Comparison of ENCODE assay signal across 1 cellular context in genomic region chr12:52005218-52005902, GRCh38.
TF ChIP-seq lines count a peak whose summit lies in the region.

No MANE protein-coding gene starts in this region.

TF ChIP-seq in GM12878, 131 proteins besides CTCF, POLR2A, EP300 and RAD21:
- TF ChIP-seq STAT1 (conservative IDR thresholded peaks at IDR 0.05) (0 out of 2 replicates have a peak, but pooled peaks have one; percentile 29), BHLHE40 (IDR thresholded peaks at IDR 0.05; ENCODE audit: borderline replicate concordance in 1 of 2, low read depth in 2 of 2, low read length in 1 of 2) (no peak)
